Comparison of ENCODE assay signal across 18 cellular contexts in the genomic region with DNA sequence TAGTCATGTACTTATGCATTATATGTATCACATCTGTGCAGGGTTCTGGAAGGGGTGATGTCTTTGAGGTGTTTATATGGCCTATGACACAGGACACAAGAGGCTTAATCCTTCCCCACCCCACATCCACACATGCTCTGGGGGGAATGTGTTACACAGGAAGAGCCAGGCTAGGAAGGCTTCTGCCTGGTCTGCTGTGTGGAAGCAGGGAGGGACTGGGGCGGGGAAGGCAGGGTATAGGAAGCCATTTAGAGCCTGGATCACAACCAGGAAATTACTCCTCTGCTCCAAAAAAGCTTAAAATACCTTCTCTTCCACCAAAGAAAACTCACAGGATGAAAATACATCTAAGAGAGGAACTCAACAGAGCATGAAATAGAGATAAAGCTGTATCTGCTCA.
A peak's percentile ranks its signal among the peaks of the same experiment; 100 is the strongest.
DNase-seq lines count a peak whose midpoint lies in the region; ATAC-seq, FAIRE-seq and TF ChIP-seq lines count a peak whose summit lies in the region.
"Had no signal": no experiment of that assay in that cellular context is flagged by ENCODE, and none has a peak within 500 bp of the region (broad histone marks: within the 10 kb centered on the region; RNA-seq: fewer than 3 reads in every experiment).

No MANE protein-coding gene starts in this region.

- H3K36me3 Mint-ChIP-seq in activated T-cell treated with anti-CD3 and anti-CD28 coated beads, Interleukin-2, amount 50 U/mL, for 4 hours (ENCODE audit: insufficient read depth) = no peaks in the 10 kb centered on the region
- H3K36me3 Mint-ChIP-seq in activated CD4-positive, alpha-beta T cell treated with anti-CD3 and anti-CD28 coated beads, Interleukin-2, amount 10 ng/mL, durations not matched to agents 7 days and 5 days (ENCODE audit: low read depth) = no peaks in the 10 kb centered on the region
- no peaks in the 10 kb centered on the region for H3K36me3 Mint-ChIP-seq in activated T-helper 1 cell treated with anti-CD3 and anti-CD28 coated beads, Interleukin-12 subunit alpha, Interleukin-12 subunit beta, Interleukin-2, Interleukin-4 antibody, amounts not matched to agents 30 ng/mL and 10 ng/mL and 1 ng/mL, durations not matched to agents 14 hours and 24 hours and 36 hours (ENCODE audit: low read depth)

- TF ChIP-seq POLR2A in endothelial cell of umbilical vein (IDR thresholded peaks at IDR 0.05; ENCODE audit: low read depth, low read length) = no peak

- ATAC-seq in right cardiac atrium = peak; percentile 11 to 50
- no peak for ATAC-seq in activated T-cell treated with anti-CD3 and anti-CD28 coated beads, Interleukin-2, amount 50 U/mL, for 4 hours
- ATAC-seq in stimulated activated naive CD8-positive, alpha-beta T cell treated with anti-CD3 and anti-CD28 coated beads, Interleukin-15, amount 100 ng/mL, for 72 hours = no peak

- H3K4me1 Mint-ChIP-seq in activated T-cell treated with anti-CD3 and anti-CD28 coated beads, Interleukin-2, amount 50 U/mL, for 4 hours (ENCODE audit: low read depth) = peaks cover 7% of the 10 kb centered on the region
- peaks cover 7% of the 10 kb centered on the region for H3K4me1 Mint-ChIP-seq in activated CD4-positive, alpha-beta T cell treated with anti-CD3 and anti-CD28 coated beads, Interleukin-2, amount 10 ng/mL, durations not matched to agents 7 days and 5 days
- H3K4me1 Mint-ChIP-seq in stimulated activated naive CD8-positive, alpha-beta T cell treated with anti-CD3 and anti-CD28 coated beads, Interleukin-15, amount 100 ng/mL, for 72 hours = peaks cover 12% of the 10 kb centered on the region
- H3K4me1 Mint-ChIP-seq in activated T-helper 1 cell treated with anti-CD3 and anti-CD28 coated beads, Interleukin-12 subunit alpha, Interleukin-12 subunit beta, Interleukin-2, Interleukin-4 antibody, amounts not matched to agents 30 ng/mL and 10 ng/mL and 1 ng/mL, durations not matched to agents 14 hours and 24 hours and 36 hours (ENCODE audit: low read depth) = peaks cover 14% of the 10 kb centered on the region

- BruUV-seq in endothelial cell of umbilical vein (replicated peaks; lab: Mats Ljungman, UMichigan) = no TSS peak

- H3K4me3 ChIP-seq in right cardiac atrium (ENCODE audit: low read length) (no peak overlapping the region), right atrium auricular region (no peak overlapping the region), OCI-LY3 (ENCODE audit: low read length) (no peak overlapping the region), endothelial cell of umbilical vein (replicated peaks in 1 of 3; ENCODE audit: insufficient read depth in 1 of 3, low read depth in 1 of 3, low read length in 3 of 3) (no peak overlapping the region)
- H3K4me3 ChIP-seq: GM23248, Peyer's patch had no signal

- H3K27me3 Mint-ChIP-seq in activated T-cell treated with anti-CD3 and anti-CD28 coated beads, Interleukin-2, amount 50 U/mL, for 4 hours (ENCODE audit: low read depth) = peaks cover 5% of the 10 kb centered on the region
- H3K27me3 Mint-ChIP-seq in activated CD4-positive, alpha-beta T cell treated with anti-CD3 and anti-CD28 coated beads, Interleukin-2, amount 10 ng/mL, durations not matched to agents 7 days and 5 days = peaks cover 11% of the 10 kb centered on the region
- peaks cover 6% of the 10 kb centered on the region for H3K27me3 Mint-ChIP-seq in stimulated activated naive CD8-positive, alpha-beta T cell treated with anti-CD3 and anti-CD28 coated beads, Interleukin-15, amount 100 ng/mL, for 72 hours
- peaks cover 8% of the 10 kb centered on the region for H3K27me3 Mint-ChIP-seq in activated T-helper 1 cell treated with anti-CD3 and anti-CD28 coated beads, Interleukin-12 subunit alpha, Interleukin-12 subunit beta, Interleukin-2, Interleukin-4 antibody, amounts not matched to agents 30 ng/mL and 10 ng/mL and 1 ng/mL, durations not matched to agents 14 hours and 24 hours and 36 hours (ENCODE audit: insufficient read depth)

- H3K27me3 ChIP-seq in right cardiac atrium (ENCODE audit: control insufficient read depth, insufficient read depth) (no peaks in the 10 kb centered on the region), right atrium auricular region (no peaks in the 10 kb centered on the region), OCI-LY3 (ENCODE audit: low read depth, low read length) (no peaks in the 10 kb centered on the region), endothelial cell of umbilical vein (ENCODE audit: control insufficient read depth in 2 of 2, insufficient read depth in 2 of 2, low read length in 2 of 2) (no peaks in the 10 kb centered on the region)
- H3K27me3 ChIP-seq: Peyer's patch had no signal

- dilution Hi-C loops in endothelial cell of umbilical vein (cut with MboI; ENCODE audit: extremely low pct_ligation_motif_present, low sequenced_read_pairs) = no loop called here

- no peak overlapping the region for H3K27ac ChIP-seq in right cardiac atrium (ENCODE audit: low read length)
- H3K27ac ChIP-seq in right atrium auricular region = peak overlapping the region in 1 of 2 donors; percentile 14
- H3K27ac ChIP-seq in OCI-LY3 (ENCODE audit: low read length) = peak overlapping the region; percentile 27; the same call in 1 of the 2 replicates
- peak overlapping the region; percentile 62 for H3K27ac ChIP-seq in endothelial cell of umbilical vein (ENCODE audit: insufficient read depth, low read depth, low read length)
- H3K27ac ChIP-seq: C4-2B, GM23248 had no signal

- H2AFZ ChIP-seq in OCI-LY3 (ENCODE audit: low read depth, low read length) (0 out of 2 replicates have a peak overlapping the region, but pooled peaks have one; percentile 80), endothelial cell of umbilical vein (ENCODE audit: low read depth, low read length) (peak overlapping the region; percentile 62)

- 0 out of 2 replicates have a peak overlapping the region, but pooled peaks have one; percentile 35 for H3K9ac ChIP-seq in OCI-LY3 (ENCODE audit: low read length)
- H3K9ac ChIP-seq in endothelial cell of umbilical vein (replicated peaks; ENCODE audit: extremely low read depth, insufficient read depth, low read length) = no peak overlapping the region
- H3K9ac ChIP-seq: GM23248 had no signal

- 68% methylated on average over 1 of the region's 1 CpG for WGBS in right cardiac atrium

- H3K9me3 ChIP-seq in right cardiac atrium (ENCODE audit: control insufficient read depth, low read length) = no peaks in the 10 kb centered on the region
- no peaks in the 10 kb centered on the region for H3K9me3 ChIP-seq in right atrium auricular region
- H3K9me3 ChIP-seq in OCI-LY3 (ENCODE audit: insufficient read depth, low read length) = no peaks in the 10 kb centered on the region
- H3K9me3 ChIP-seq in endothelial cell of umbilical vein (replicated peaks; ENCODE audit: control insufficient read depth, insufficient read depth, low read length) = no peaks in the 10 kb centered on the region
- H3K9me3 ChIP-seq: Peyer's patch had no signal

- H3K4me1 ChIP-seq in right cardiac atrium (ENCODE audit: control insufficient read depth, insufficient read depth, low read length) = peaks cover 10% of the 10 kb centered on the region
- peaks cover 0 to 30% of the 10 kb centered on the region in 2 donors for H3K4me1 ChIP-seq in right atrium auricular region
- H3K4me1 ChIP-seq in OCI-LY3 (ENCODE audit: low read length) = peaks cover 80% of the 10 kb centered on the region
- H3K4me1 ChIP-seq in endothelial cell of umbilical vein (ENCODE audit: control insufficient read depth, extremely low read depth, insufficient read depth, low read length) = peaks cover 18% of the 10 kb centered on the region

- TF ChIP-seq CTCF in right atrium auricular region (IDR thresholded peaks at IDR 0.05) (no peak), OCI-LY3 (IDR thresholded peaks at IDR 0.05; ENCODE audit: low read depth, low read length) (no peak), endothelial cell of umbilical vein (IDR thresholded peaks at IDR 0.05; ENCODE audit: extremely low read depth in 1 of 2, insufficient read depth in 1 of 2, low read depth in 1 of 2, low read length in 2 of 2) (no peak)

- H3K4me2 ChIP-seq in OCI-LY3 (ENCODE audit: low read length) (no peak overlapping the region), endothelial cell of umbilical vein (ENCODE audit: insufficient read depth, low read length) (no peak overlapping the region)

- H3K36me3 ChIP-seq in right atrium auricular region (no peaks in the 10 kb centered on the region), OCI-LY3 (replicated peaks; ENCODE audit: low read depth, low read length) (no peaks in the 10 kb centered on the region), endothelial cell of umbilical vein (ENCODE audit: control insufficient read depth in 2 of 2, extremely low read depth in 1 of 2, insufficient read depth in 2 of 2, low read length in 2 of 2) (no peaks in the 10 kb centered on the region)
- H3K36me3 ChIP-seq: Peyer's patch had no signal

- intact Hi-C loops in right cardiac atrium (cut with DNase I) (loop anchor here (2.0 to 10.0 kb wide), 3 partner anchors 67 to 1191 kb away; no protein-coding TSS in a partner anchor), endothelial cell of umbilical vein (cut with micrococcal nuclease) (loop anchor here (1.0 to 5.0 kb wide), 6 partner anchors 15 to 1190 kb away; no protein-coding TSS in a partner anchor)
- intact Hi-C loops in activated T-helper 1 cell treated with anti-CD3 and anti-CD28 coated beads, Interleukin-12 subunit alpha, Interleukin-12 subunit beta, Interleukin-2, Interleukin-4 antibody, amounts not matched to agents 30 ng/mL and 10 ng/mL and 1 ng/mL, durations not matched to agents 14 hours and 24 hours and 36 hours (cut with micrococcal nuclease) = loop anchor here (1.0 kb wide), 1 partner anchor 1190 kb away; no protein-coding TSS in a partner anchor

- H3K79me2 ChIP-seq in OCI-LY3 (ENCODE audit: low read length) = no peaks in the 10 kb centered on the region
- H3K79me2 ChIP-seq in endothelial cell of umbilical vein (ENCODE audit: control insufficient read depth, insufficient read depth, low read length) = no peaks in the 10 kb centered on the region

- peak; percentile 67 for FAIRE-seq in endothelial cell of umbilical vein (lab: Jason Lieb, UNC)

- CTCF ChIA-PET in endothelial cell of umbilical vein (lab: Charles Lee) = interaction anchor here (0.7 to 6.3 kb wide), 13 partner anchors 8 to 662 kb away, joined by 3 to 415 read pairs (median 5); no protein-coding TSS in a partner anchor
- CTCF ChIA-PET in activated CD4-positive, alpha-beta T cell treated with anti-CD3 and anti-CD28 coated beads, Interleukin-2, amount 10 ng/mL, durations not matched to agents 7 days and 5 days (lab: Charles Lee) = interaction anchor here (1.4 to 2.6 kb wide), 3 partner anchors 8 to 67 kb away, joined by 3 to 9 read pairs (median 6); no protein-coding TSS in a partner anchor

- no peaks in the 10 kb centered on the region for H3K9me1 ChIP-seq in endothelial cell of umbilical vein (replicated peaks; ENCODE audit: control insufficient read depth, extremely low read depth, insufficient read depth, low read length)

- DNase-seq in right cardiac atrium = no peak
- DNase-seq in right atrium auricular region (ENCODE audit: low spot score) = no peak
- peak; percentile 34 for DNase-seq in endothelial cell of umbilical vein (ENCODE audit: low read depth, low spot score)
- no peak for DNase-seq in activated T-cell treated with anti-CD3 and anti-CD28 coated beads, Interleukin-2, amount 50 U/mL, for 4 hours
- DNase-seq in activated CD4-positive, alpha-beta T cell treated with anti-CD3 and anti-CD28 coated beads, Interleukin-2, amount 10 ng/mL, durations not matched to agents 7 days and 5 days = no peak
- DNase-seq in stimulated activated naive CD8-positive, alpha-beta T cell treated with anti-CD3 and anti-CD28 coated beads, Interleukin-15, amount 100 ng/mL, for 72 hours = no peak
- DNase-seq in activated T-helper 1 cell treated with anti-CD3 and anti-CD28 coated beads, Interleukin-12 subunit alpha, Interleukin-12 subunit beta, Interleukin-2, Interleukin-4 antibody, amounts not matched to agents 30 ng/mL and 10 ng/mL and 1 ng/mL, durations not matched to agents 14 hours and 24 hours and 36 hours (ENCODE audit: low spot score) = no peak
- DNase-seq: DMS79 treated with DMSO at 0.1 percent for 48 hours, GM23248, HCEC 1CT, NCI-H1105 treated with DMSO at 0.1 percent for 48 hours, NCI-H1694 treated with DMSO at 0.1 percent for 48 hours, NCI-H226, NCI-H524, Peyer's patch, SW 1271 had no signal

- H3K9me3 Mint-ChIP-seq in activated T-cell treated with anti-CD3 and anti-CD28 coated beads, Interleukin-2, amount 50 U/mL, for 4 hours = no peaks in the 10 kb centered on the region
- no peaks in the 10 kb centered on the region for H3K9me3 Mint-ChIP-seq in activated CD4-positive, alpha-beta T cell treated with anti-CD3 and anti-CD28 coated beads, Interleukin-2, amount 10 ng/mL, durations not matched to agents 7 days and 5 days
- H3K9me3 Mint-ChIP-seq in stimulated activated naive CD8-positive, alpha-beta T cell treated with anti-CD3 and anti-CD28 coated beads, Interleukin-15, amount 100 ng/mL, for 72 hours = no peaks in the 10 kb centered on the region
- H3K9me3 Mint-ChIP-seq in activated T-helper 1 cell treated with anti-CD3 and anti-CD28 coated beads, Interleukin-12 subunit alpha, Interleukin-12 subunit beta, Interleukin-2, Interleukin-4 antibody, amounts not matched to agents 30 ng/mL and 10 ng/mL and 1 ng/mL, durations not matched to agents 14 hours and 24 hours and 36 hours = no peaks in the 10 kb centered on the region

- no peaks in the 10 kb centered on the region for H4K20me1 ChIP-seq in OCI-LY3 (ENCODE audit: insufficient read depth, low read length)
- no peaks in the 10 kb centered on the region for H4K20me1 ChIP-seq in endothelial cell of umbilical vein (replicated peaks; ENCODE audit: control insufficient read depth, extremely low read depth, insufficient read depth, low read length)

- no peak overlapping the region for H3K27ac Mint-ChIP-seq in activated CD4-positive, alpha-beta T cell treated with anti-CD3 and anti-CD28 coated beads, Interleukin-2, amount 10 ng/mL, durations not matched to agents 7 days and 5 days
- H3K27ac Mint-ChIP-seq in stimulated activated naive CD8-positive, alpha-beta T cell treated with anti-CD3 and anti-CD28 coated beads, Interleukin-15, amount 100 ng/mL, for 72 hours = no peak overlapping the region
- no peak overlapping the region for H3K27ac Mint-ChIP-seq in activated T-helper 1 cell treated with anti-CD3 and anti-CD28 coated beads, Interleukin-12 subunit alpha, Interleukin-12 subunit beta, Interleukin-2, Interleukin-4 antibody, amounts not matched to agents 30 ng/mL and 10 ng/mL and 1 ng/mL, durations not matched to agents 14 hours and 24 hours and 36 hours

- H3K4me3 Mint-ChIP-seq in activated T-cell treated with anti-CD3 and anti-CD28 coated beads, Interleukin-2, amount 50 U/mL, for 4 hours = no peak overlapping the region
- no peak overlapping the region for H3K4me3 Mint-ChIP-seq in activated CD4-positive, alpha-beta T cell treated with anti-CD3 and anti-CD28 coated beads, Interleukin-2, amount 10 ng/mL, durations not matched to agents 7 days and 5 days
- no peak overlapping the region for H3K4me3 Mint-ChIP-seq in stimulated activated naive CD8-positive, alpha-beta T cell treated with anti-CD3 and anti-CD28 coated beads, Interleukin-15, amount 100 ng/mL, for 72 hours
- no peak overlapping the region for H3K4me3 Mint-ChIP-seq in activated T-helper 1 cell treated with anti-CD3 and anti-CD28 coated beads, Interleukin-12 subunit alpha, Interleukin-12 subunit beta, Interleukin-2, Interleukin-4 antibody, amounts not matched to agents 30 ng/mL and 10 ng/mL and 1 ng/mL, durations not matched to agents 14 hours and 24 hours and 36 hours

- POLR2A ChIA-PET in endothelial cell of umbilical vein (lab: Charles Lee) = interaction anchor here (1.0 to 2.2 kb wide), 2 partner anchors 15 to 67 kb away, joined by 3 to 11 read pairs; no protein-coding TSS in a partner anchor
- POLR2A ChIA-PET in activated CD4-positive, alpha-beta T cell treated with anti-CD3 and anti-CD28 coated beads, Interleukin-2, amount 10 ng/mL, durations not matched to agents 7 days and 5 days (lab: Charles Lee) = no interaction called here

Comparison
In these comparisons a context has a peak if more than half of its experiments do, and no peak if none do; other contexts are left out.
1. ATAC-seq: peak in right cardiac atrium (2 of 2); none in activated T-cell treated with anti-CD3 and anti-CD28 coated beads, Interleukin-2, amount 50 U/mL, for 4 hours (0 of 2) and stimulated activated naive CD8-positive, alpha-beta T cell treated with anti-CD3 and anti-CD28 coated beads, Interleukin-15, amount 100 ng/mL, for 72 hours (single experiment).